ENCODE assay signal across 2 cellular contexts in the genomic region with DNA sequence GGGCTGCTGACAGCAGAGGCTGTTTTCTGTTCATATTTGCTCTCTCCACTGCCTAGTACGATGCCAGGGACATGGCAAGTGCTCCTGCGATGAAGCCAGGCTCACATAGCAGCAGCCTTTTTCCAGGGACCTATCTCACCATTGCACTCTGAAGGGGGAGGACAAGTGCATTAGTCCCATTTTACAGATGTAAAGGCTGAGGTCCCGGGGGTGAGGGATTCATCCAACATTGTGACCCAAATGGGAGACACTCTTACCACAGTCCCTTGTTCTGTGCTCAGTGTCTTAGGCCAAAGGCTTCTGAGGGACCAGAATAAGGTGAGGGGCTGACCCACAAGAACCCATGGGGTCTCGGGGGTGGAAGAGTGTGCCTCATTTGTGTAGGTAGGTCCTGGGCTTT.
TF ChIP-seq lines count a peak whose summit lies in the region.

No MANE protein-coding gene starts in this region.

TF ChIP-seq in HepG2, 621 proteins besides CTCF, POLR2A, EP300 and RAD21:
- TF ChIP-seq ZNF761 (CRISPR knock-in tag; conservative IDR thresholded peaks at IDR 0.05) (no peak), ZNF629 (CRISPR knock-in tag; conservative IDR thresholded peaks at IDR 0.05) (peak; percentile 71)

TF ChIP-seq in K562, 482 proteins besides CTCF, POLR2A, EP300 and RAD21:
- TF ChIP-seq GTF2E2 (tag; IDR thresholded peaks at IDR 0.05) = no peak
- no peak for TF ChIP-seq ZNF280B (CRISPR knock-in tag; IDR thresholded peaks at IDR 0.05)
- TF ChIP-seq RBM25 (IDR thresholded peaks at IDR 0.05; ENCODE audit: low read depth, low read length, severe bottlenecking) = peak; percentile 57
- TF ChIP-seq THAP7 (CRISPR knock-in tag; IDR thresholded peaks at IDR 0.05) = no peak
- no peak for TF ChIP-seq TARDBP (IDR thresholded peaks at IDR 0.05)
- no peak for TF ChIP-seq TCF3 (CRISPR knock-in tag; IDR thresholded peaks at IDR 0.05)
- no peak for TF ChIP-seq ZNF124 (CRISPR knock-in tag; IDR thresholded peaks at IDR 0.05)
- TF ChIP-seq HDAC6 (IDR thresholded peaks at IDR 0.05; ENCODE audit: low read depth, low read length) = no peak
- no peak for TF ChIP-seq SRF (CRISPR knock-in tag; IDR thresholded peaks at IDR 0.05)
